ENCODE assay signal across 1 cellular context in genomic region chr17:55435408-55435807, GRCh38.
TF ChIP-seq lines count a peak whose summit lies in the region.

No MANE protein-coding gene starts in this region.

TF ChIP-seq in GM12878, 131 proteins besides CTCF, POLR2A, EP300 and RAD21:
- TF ChIP-seq E2F4 (IDR thresholded peaks at IDR 0.05; ENCODE audit: low read depth, low read length) (no peak), NFYA (IDR thresholded peaks at IDR 0.05; ENCODE audit: borderline replicate concordance, low read depth, low read length) (no peak), RCOR1 (conservative IDR thresholded peaks at IDR 0.05; ENCODE audit: low read depth, low read length) (no peak), IKZF1 (conservative IDR thresholded peaks at IDR 0.05) (no peak), SKIL (IDR thresholded peaks at IDR 0.05; ENCODE audit: low read depth, poor library complexity, severe bottlenecking) (no peak), DPF2 (IDR thresholded peaks at IDR 0.05) (no peak), BACH1 (IDR thresholded peaks at IDR 0.05; ENCODE audit: borderline replicate concordance) (no peak), SIN3A (IDR thresholded peaks at IDR 0.05; ENCODE audit: low read depth, low read length) (no peak), FOXM1 (IDR thresholded peaks at IDR 0.05; ENCODE audit: low read depth, low read length) (no peak), LARP7 (IDR thresholded peaks at IDR 0.05) (no peak), CBX3 (IDR thresholded peaks at IDR 0.05; ENCODE audit: borderline replicate concordance, low read depth) (no peak), RBBP5 (conservative IDR thresholded peaks at IDR 0.05) (no peak), ZZZ3 (IDR thresholded peaks at IDR 0.05; ENCODE audit: control insufficient read depth, insufficient read length, low read depth) (no peak), NR2F1 (conservative IDR thresholded peaks at IDR 0.05) (no peak), RFX5 (IDR thresholded peaks at IDR 0.05; ENCODE audit: low read depth, low read length) (no peak), SMC3 (IDR thresholded peaks at IDR 0.05; ENCODE audit: borderline replicate concordance, low read length) (no peak), CHD4 (IDR thresholded peaks at IDR 0.05) (no peak), RAD51 (IDR thresholded peaks at IDR 0.05) (no peak), YY1 (IDR thresholded peaks at IDR 0.05; ENCODE audit: low read depth, low read length) (no peak), ZNF687 (IDR thresholded peaks at IDR 0.05) (no peak)
